In genomic region chr7:159030490-159031134, GRCh38 we compare ENCODE assay signal across 1 cellular context.
TF ChIP-seq lines count a peak whose summit lies in the region.

No MANE protein-coding gene starts in this region.

TF ChIP-seq in K562, 482 proteins besides CTCF, POLR2A, EP300 and RAD21 (continued from another document and continues in another):
- TF ChIP-seq NKRF (IDR thresholded peaks at IDR 0.05; ENCODE audit: borderline replicate concordance) (peak; percentile 43; the same call in 1 of the 2 replicates), MLLT1 (IDR thresholded peaks at IDR 0.05) (peak in 1 of 2 experiments; percentile 79; a peak in 2 of 4 replicates), E2F8 (IDR thresholded peaks at IDR 0.05; ENCODE audit: low read depth, partially characterized antibody) (peak; percentile 91), ZNF512 (tag; IDR thresholded peaks at IDR 0.05) (no peak), SOX6 (IDR thresholded peaks at IDR 0.05) (peak; percentile 77), TCF3 (CRISPR knock-in tag; IDR thresholded peaks at IDR 0.05) (no peak), ZNF592 (IDR thresholded peaks at IDR 0.05) (peak; percentile 70; the same call in 1 of the 2 replicates), SAFB2 (IDR thresholded peaks at IDR 0.05; ENCODE audit: borderline replicate concordance, low read depth, low read length, severe bottlenecking) (no peak), ZNF316 (IDR thresholded peaks at IDR 0.05) (no peak), ZKSCAN1 (IDR thresholded peaks at IDR 0.05; ENCODE audit: low read depth, low read length) (peak; percentile 26; the same call in 1 of the 2 replicates), ELF4 (CRISPR knock-in tag; IDR thresholded peaks at IDR 0.05) (0 out of 2 replicates have a peak, but pooled peaks have one; percentile 42), ZMIZ1 (IDR thresholded peaks at IDR 0.05; ENCODE audit: low read depth in 2 of 2, low read length in 2 of 2) (0 out of 4 replicates have a peak, but pooled peaks of 1 of the 2 experiments have one; percentile 6), GMEB1 (CRISPR knock-in tag; IDR thresholded peaks at IDR 0.05) (peak; percentile 54; the same call in 1 of the 2 replicates), POLR2B (IDR thresholded peaks at IDR 0.05; ENCODE audit: low read depth, partially characterized antibody) (peak; percentile 51), RCOR1 (IDR thresholded peaks at IDR 0.05; ENCODE audit: borderline replicate concordance in 1 of 2, low read depth in 2 of 2, low read length in 2 of 2) (peak in 1 of 2 experiments; percentile 14; a peak in 1 of 4 replicates), MTA1 (IDR thresholded peaks at IDR 0.05; ENCODE audit: borderline replicate concordance) (0 out of 2 replicates have a peak, but pooled peaks have one; percentile 21), NUFIP1 (IDR thresholded peaks at IDR 0.05; ENCODE audit: partially characterized antibody) (no peak), ZSCAN32 (CRISPR knock-in tag; IDR thresholded peaks at IDR 0.05) (no peak), L3MBTL2 (IDR thresholded peaks at IDR 0.05) (peak; percentile 94), NFE2L1 (tag; IDR thresholded peaks at IDR 0.05; ENCODE audit: borderline replicate concordance, low read depth) (no peak), XRCC5 (IDR thresholded peaks at IDR 0.05; ENCODE audit: low read depth, low read length) (peak; percentile 73), ZNF165 (CRISPR knock-in tag; IDR thresholded peaks at IDR 0.05; ENCODE audit: borderline replicate concordance) (0 out of 2 replicates have a peak, but pooled peaks have one; percentile 58), FOSL1 (tag; conservative IDR thresholded peaks at IDR 0.05) (no peak), KDM4B (IDR thresholded peaks at IDR 0.05; ENCODE audit: borderline replicate concordance in 2 of 2, low read depth in 1 of 2) (peak in 1 of 2 experiments; percentile 30; a peak in 1 of 4 replicates), NR2C2 (CRISPR knock-in tag; IDR thresholded peaks at IDR 0.05) (peak; percentile 75; the same call in 1 of the 2 replicates), NR2C2 (tag; IDR thresholded peaks at IDR 0.05) (no peak), GATAD2A (IDR thresholded peaks at IDR 0.05) (0 out of 2 replicates have a peak, but pooled peaks have one; percentile 30), TAF7 (tag; IDR thresholded peaks at IDR 0.05) (peak; percentile 49; the same call in 1 of the 2 replicates), HDAC8 (tag; IDR thresholded peaks at IDR 0.05) (peak; percentile 55; the same call in 1 of the 2 replicates), CTCFL (IDR thresholded peaks at IDR 0.05; ENCODE audit: borderline replicate concordance, insufficient read depth, low read depth, low read length, poor library complexity, severe bottlenecking) (peak; percentile 90), THAP7 (CRISPR knock-in tag; IDR thresholded peaks at IDR 0.05) (no peak), KDM2B (CRISPR knock-in tag; IDR thresholded peaks at IDR 0.05) (peak; percentile 67; the same call in 1 of the 2 replicates), NEUROD1 (IDR thresholded peaks at IDR 0.05; ENCODE audit: borderline replicate concordance, low read depth, low read length, partially characterized antibody) (peak; percentile 53), ZBTB1 (CRISPR knock-in tag; IDR thresholded peaks at IDR 0.05; ENCODE audit: borderline replicate concordance, low read depth) (peak; percentile 96), PCBP1 (IDR thresholded peaks at IDR 0.05; ENCODE audit: low read depth, low read length, poor library complexity, severe bottlenecking) (no peak), MAX (CRISPR knock-in tag; IDR thresholded peaks at IDR 0.05) (peak; percentile 65), YBX1 (IDR thresholded peaks at IDR 0.05) (no peak)
